In the genomic region with DNA sequence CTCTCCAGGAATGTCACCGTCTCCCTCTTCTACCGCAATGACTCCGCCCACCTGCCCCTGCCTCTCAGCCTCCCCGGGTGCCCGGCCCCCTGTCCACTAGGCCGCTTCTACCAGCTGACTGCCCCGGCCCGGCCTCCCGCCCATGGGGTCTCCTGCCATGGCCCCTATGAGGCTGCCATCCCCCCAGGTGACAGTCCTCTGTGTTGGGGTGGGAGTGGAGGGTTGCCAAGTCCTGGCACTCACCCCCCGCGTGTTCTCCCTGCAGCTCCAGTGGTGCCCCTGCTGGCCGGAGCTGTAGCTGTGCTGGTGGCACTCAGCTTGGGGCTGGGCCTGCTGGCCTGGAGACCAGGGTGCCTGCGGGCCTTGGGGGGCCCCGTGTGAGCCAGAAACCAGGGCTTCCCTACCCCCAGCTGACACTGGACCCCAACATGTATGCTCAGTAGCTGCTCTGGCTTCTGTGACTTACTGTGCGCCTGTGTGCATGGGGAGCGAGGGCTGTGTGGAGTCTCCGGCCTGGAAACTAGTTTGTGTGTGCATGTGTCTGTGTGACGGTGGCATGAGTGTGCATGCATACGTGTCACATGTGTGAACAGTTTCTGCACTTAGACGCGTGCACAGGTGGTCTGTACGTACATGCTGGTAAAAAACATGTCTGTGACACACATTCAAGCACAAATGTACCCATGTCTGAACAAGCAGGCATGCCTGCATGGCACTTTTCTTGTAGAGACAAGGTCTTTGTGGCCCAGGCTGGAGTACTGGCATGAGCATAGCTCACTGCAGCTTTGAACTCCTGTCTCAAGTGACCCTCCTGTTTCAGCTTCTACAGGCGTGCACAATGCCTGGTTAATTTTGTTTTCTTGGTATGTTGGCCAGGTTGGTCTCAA, we compare ENCODE assay signal across 9 cellular contexts. TPM values are rescaled to one million over a fixed set of nuclear protein-coding genes. Genes with fewer than 3 reads are reported as not detected.
DNase-seq lines count a peak whose midpoint lies in the region; ATAC-seq and TF ChIP-seq lines count a peak whose summit lies in the region.
"Had no signal": no experiment of that assay in that cellular context is flagged by ENCODE, and none has a peak within 500 bp of the region (broad histone marks: within the 10 kb centered on the region; RNA-seq: fewer than 3 reads in every experiment).

No MANE protein-coding gene starts in this region.

- H3K23ac ChIP-seq in mesendoderm (ENCODE audit: low read length) = no peak overlapping the region

- H3F3A ChIP-seq in SU-DHL-6 (ENCODE audit: insufficient read depth) = peaks cover 34% of the 10 kb centered on the region

- H2AK5ac ChIP-seq in mesendoderm (ENCODE audit: low read length) = no peak overlapping the region

- H3K9me3 ChIP-seq in SU-DHL-6 (ENCODE audit: insufficient read depth, low read length) = no peaks in the 10 kb centered on the region
- no peaks in the 10 kb centered on the region for H3K9me3 ChIP-seq in Peyer's patch

- no peak for ATAC-seq in GM21723 (IDR thresholded peaks at IDR 0.05; ENCODE audit: unreplicated experiment)

- H3K27me3 ChIP-seq in SU-DHL-6 (ENCODE audit: low read length) (no peaks in the 10 kb centered on the region), mesendoderm (ENCODE audit: insufficient read depth, low read length, poor library complexity) (no peaks in the 10 kb centered on the region), Peyer's patch (no peaks in the 10 kb centered on the region)

- H2BK120ac ChIP-seq in mesendoderm (ENCODE audit: low read depth, low read length) = no peak overlapping the region

- H3K36me3 ChIP-seq in SU-DHL-6 (ENCODE audit: low read length) = no peaks in the 10 kb centered on the region
- peaks cover 22% of the 10 kb centered on the region for H3K36me3 ChIP-seq in mesendoderm (ENCODE audit: control insufficient read depth, insufficient read depth, low read length)
- H3K36me3 ChIP-seq in Peyer's patch = peaks cover 0 to 20% (median 0%) of the 10 kb centered on the region in 3 donors

- H3K9me2 ChIP-seq in SU-DHL-6 (replicated peaks; ENCODE audit: insufficient read depth, low read length) = no peaks in the 10 kb centered on the region

- no peak overlapping the region for H3K4me3 Mint-ChIP-seq in HFFc6
- H3K4me3 Mint-ChIP-seq: mesothelial cell of epicardium had no signal

- 0 out of 2 replicates have a peak, but pooled peaks cover 3% of the 10 kb centered on the region for H3K36me3 Mint-ChIP-seq in HFFc6 (ENCODE audit: low read depth)

- no peak overlapping the region for H3K4ac ChIP-seq in mesendoderm (ENCODE audit: low read depth, low read length)

- DNase-seq in NCI-H1105 treated with DMSO at 0.1 percent for 48 hours (lab: John Stamatoyannopoulos, UW) = peak; percentile 60
- DNase-seq in NCI-H1105 (lab: John Stamatoyannopoulos, UW) = no peak
- no peak for DNase-seq in HFFc6
- peak; percentile 68 for DNase-seq in mesendoderm
- DNase-seq in Peyer's patch = no peak
- no peak for DNase-seq in pons (ENCODE audit: low spot score)

- no peak overlapping the region for H2AFZ ChIP-seq in SU-DHL-6 (ENCODE audit: low read depth, low read length, severe bottlenecking)

- H3K27ac ChIP-seq in SU-DHL-6 (ENCODE audit: low read depth, low read length) = peak overlapping the region; percentile 20; the same call in 1 of the 2 replicates
- no peak overlapping the region for H3K27ac ChIP-seq in mesendoderm (ENCODE audit: low read depth, low read length)
- no peak overlapping the region for H3K27ac ChIP-seq in Peyer's patch

- no CpG with 5 or more reads among the region's 23 CpGs for WGBS in mesendoderm (ENCODE audit: extremely low coverage, insufficient coverage, low lambda C conversion rate)

- H2BK5ac ChIP-seq in mesendoderm (ENCODE audit: low read length) = no peak overlapping the region

- no peaks in the 10 kb centered on the region for H3K4me1 Mint-ChIP-seq in HFFc6 (ENCODE audit: low read depth)

- peaks cover 11% of the 10 kb centered on the region; the same call in 1 of the 2 replicates for H4K20me1 ChIP-seq in SU-DHL-6 (ENCODE audit: low read depth, low read length)

- no peak overlapping the region for H3K56ac ChIP-seq in mesendoderm (ENCODE audit: low read length)

- H3K4me3 ChIP-seq in SU-DHL-6 (ENCODE audit: insufficient read depth, low read length, poor library complexity, severe bottlenecking) (no peak overlapping the region), mesendoderm (ENCODE audit: low read length) (no peak overlapping the region), Peyer's patch (no peak overlapping the region)

- peaks cover 10% of the 10 kb centered on the region for H3K27me3 Mint-ChIP-seq in HFFc6 (ENCODE audit: insufficient read depth)

- H3K9ac ChIP-seq in SU-DHL-6 (ENCODE audit: low read length) (no peak overlapping the region), mesendoderm (ENCODE audit: low read length) (no peak overlapping the region)

- peak; percentile 42 for TF ChIP-seq CTCF in HFFc6 (IDR thresholded peaks at IDR 0.05)
- TF ChIP-seq CTCF in SU-DHL-6 (IDR thresholded peaks at IDR 0.05; ENCODE audit: insufficient read depth, low read length, poor library complexity, severe bottlenecking) = peak; percentile 22
- TF ChIP-seq CTCF in Peyer's patch (IDR thresholded peaks at IDR 0.05) = peak in 1 of 6 experiments; percentile 4

- H3K79me2 ChIP-seq in SU-DHL-6 (ENCODE audit: insufficient read depth, low read length) = 0 out of 2 replicates have a peak, but pooled peaks cover 6% of the 10 kb centered on the region
- H3K79me2 ChIP-seq in mesendoderm (ENCODE audit: control insufficient read depth, insufficient read depth, low read length) = peaks cover 9% of the 10 kb centered on the region

- H4K8ac ChIP-seq in mesendoderm (ENCODE audit: low read depth, low read length) = no peak overlapping the region

- H3K27ac Mint-ChIP-seq in HFFc6 = no peak overlapping the region; the same call in 1 of the 2 replicates
- H3K27ac Mint-ChIP-seq: mesothelial cell of epicardium had no signal

- peaks cover 3% of the 10 kb centered on the region for H3K79me1 ChIP-seq in mesendoderm (ENCODE audit: low read length)

- no peak overlapping the region for H4K5ac ChIP-seq in mesendoderm (ENCODE audit: low read length)

- no peak for TF ChIP-seq POLR2A in Peyer's patch (IDR thresholded peaks at IDR 0.05)

- no peaks in the 10 kb centered on the region; the same call in 1 of the 2 replicates for H3K9me3 Mint-ChIP-seq in HFFc6
- H3K9me3 Mint-ChIP-seq: mesothelial cell of epicardium had no signal

- no peak overlapping the region for H3K18ac ChIP-seq in mesendoderm (ENCODE audit: low read length)

- H3K4me2 ChIP-seq in SU-DHL-6 (ENCODE audit: low read depth, low read length, poor library complexity, severe bottlenecking) (no peak overlapping the region), mesendoderm (ENCODE audit: low read length) (no peak overlapping the region)

- no peaks in the 10 kb centered on the region for H3K4me1 ChIP-seq in mesendoderm (ENCODE audit: control insufficient read depth, low read depth, low read length)
- H3K4me1 ChIP-seq in Peyer's patch = peaks cover 0 to 3% (median 0%) of the 10 kb centered on the region in 4 donors

- no peak overlapping the region for H2BK15ac ChIP-seq in mesendoderm (replicated peaks; ENCODE audit: low read depth)

RNA-seq across cellular contexts. Expression of a gene that starts 4.8 kb away (rescaled TPM):
- not detected for total RNA-seq in HFFc6 (2021; fragmentation: NEBNext Ultra II Directional; extraction: Animal tissue kit (Norgen Biotek cat#: 25700))
- polyA plus RNA-seq in mesendoderm (2013, experiment 1 of 2) = not detected
- not detected for polyA plus RNA-seq in mesendoderm (2013, experiment 2 of 2)
- not detected for total RNA-seq in Peyer's patch
- total RNA-seq: mesothelial cell of epicardium had no signal

RNA-seq across cellular contexts. Expression of a gene that starts 24.8 kb away (rescaled TPM):
- total RNA-seq in HFFc6 (2021; fragmentation: NEBNext Ultra II Directional; extraction: Animal tissue kit (Norgen Biotek cat#: 25700)) = not detected
- not detected for polyA plus RNA-seq in mesendoderm (2013, experiment 1 of 2)
- not detected for polyA plus RNA-seq in mesendoderm (2013, experiment 2 of 2)
- total RNA-seq in Peyer's patch = not detected
- total RNA-seq: mesothelial cell of epicardium had no signal

RNA-seq across cellular contexts. Expression of a gene that starts 28.6 kb away (rescaled TPM):
- not detected for total RNA-seq in HFFc6 (2021; fragmentation: NEBNext Ultra II Directional; extraction: Animal tissue kit (Norgen Biotek cat#: 25700))
- polyA plus RNA-seq in mesendoderm (2013, experiment 1 of 2) = 2.8 TPM
- 2.8 TPM for polyA plus RNA-seq in mesendoderm (2013, experiment 2 of 2)
- 10 to 100 TPM; 24.5 to 60.2 (median 47.3) TPM for total RNA-seq in Peyer's patch

RNA-seq across cellular contexts. Expression of a gene that starts 38.4 kb away (rescaled TPM):
- not detected for total RNA-seq in HFFc6 (2021; fragmentation: NEBNext Ultra II Directional; extraction: Animal tissue kit (Norgen Biotek cat#: 25700))
- not detected for polyA plus RNA-seq in mesendoderm (2013, experiment 1 of 2)
- not detected for polyA plus RNA-seq in mesendoderm (2013, experiment 2 of 2)
- total RNA-seq in Peyer's patch = not detected
- total RNA-seq: mesothelial cell of epicardium had no signal

RNA-seq across cellular contexts. Expression of a gene that starts 59.7 kb away (rescaled TPM):
- not detected for total RNA-seq in HFFc6 (2021; fragmentation: NEBNext Ultra II Directional; extraction: Animal tissue kit (Norgen Biotek cat#: 25700))
- polyA plus RNA-seq in mesendoderm (2013, experiment 1 of 2) = not detected
- not detected for polyA plus RNA-seq in mesendoderm (2013, experiment 2 of 2)
- 1 to 10 TPM in 3 of 4 donors, not detected in 1; 1.2 to 2.4 (median 1.9) TPM for total RNA-seq in Peyer's patch
- total RNA-seq: mesothelial cell of epicardium had no signal

Comparison
In these comparisons a context has a peak if more than half of its experiments do, and no peak if none do; other contexts are left out.
1. DNase-seq: peak in NCI-H1105 treated with DMSO at 0.1 percent for 48 hours (single experiment) and mesendoderm (single experiment); none in NCI-H1105 (single experiment), HFFc6 (single experiment), Peyer's patch (0 of 3) and pons (single experiment).
2. RNA of a gene that starts 28.6 kb away (total RNA-seq): 24.5 to 60.2 TPM in Peyer's patch; not detected in HFFc6; every median in the first group is over 10 times any median in the second.